ENCODE assay signal across 1 cellular context in genomic region chr15:60101416-60101815, GRCh38.
TF ChIP-seq lines count a peak whose summit lies in the region.

No MANE protein-coding gene starts in this region.

TF ChIP-seq in GM23338, 12 proteins besides CTCF, POLR2A, EP300 and RAD21 (continued from another document):
- TF ChIP-seq EZH2 (IDR thresholded peaks at IDR 0.05; ENCODE audit: low read depth, unreplicated experiment) (no peak), ZNF462 (CRISPR knock-in tag; IDR thresholded peaks at IDR 0.05) (no peak), ZNF331 (CRISPR knock-in tag; IDR thresholded peaks at IDR 0.05; ENCODE audit: low read depth) (no peak), POLR2AphosphoS5 (IDR thresholded peaks at IDR 0.05; ENCODE audit: low read depth) (no peak)
TF ChIP-seq in GM23338: peak in this region for 0.
